In genomic region chr12:1591543-1591942, GRCh38 we compare ENCODE assay signal across 8 cellular contexts. TPM values are rescaled to one million over a fixed set of nuclear protein-coding genes. Genes with fewer than 3 reads are reported as not detected.
DNase-seq lines count a peak whose midpoint lies in the region; ATAC-seq, FAIRE-seq and TF ChIP-seq lines count a peak whose summit lies in the region.

No MANE protein-coding gene starts in this region.

- H3K27me3 ChIP-seq in GM06990 (replicated peaks; ENCODE audit: control insufficient read depth, insufficient read depth, low read length) = no peaks in the 10 kb centered on the region
- H3K27me3 ChIP-seq in Peyer's patch = no peaks in the 10 kb centered on the region
- peaks cover 69% of the 10 kb centered on the region for H3K27me3 ChIP-seq in endodermal cell (ENCODE audit: control insufficient read depth, insufficient read depth, low read length, poor library complexity, severe bottlenecking)
- no peaks in the 10 kb centered on the region for H3K27me3 ChIP-seq in trophoblast cell (ENCODE audit: insufficient read depth, low read length)

- H3K27ac ChIP-seq in Peyer's patch (peak overlapping the region in 2 of 4 donors; percentile 84 to 98), endodermal cell (ENCODE audit: low read depth, low read length) (no peak overlapping the region), trophoblast cell (ENCODE audit: low read depth, low read length) (no peak overlapping the region)

- peaks cover 4% of the 10 kb centered on the region for H3K36me3 Mint-ChIP-seq in endodermal cell (ENCODE audit: low read depth)

- TF ChIP-seq POLR2A in Peyer's patch (IDR thresholded peaks at IDR 0.05) = no peak

- DNase-seq in GM06990 (ENCODE audit: extremely low read depth, insufficient read length) = no peak
- no peak for DNase-seq in Peyer's patch
- DNase-seq in endodermal cell = no peak
- DNase-seq in trophoblast cell = no peak
- DNase-seq in D721Med (ENCODE audit: insufficient read length, low spot score) = no peak

- H3K9me3 Mint-ChIP-seq in endodermal cell = no peaks in the 10 kb centered on the region

- H3K18ac ChIP-seq in trophoblast cell (ENCODE audit: low read length) = no peak overlapping the region

- no peak overlapping the region for H3K9ac ChIP-seq in endodermal cell (ENCODE audit: extremely low read depth, low read length, poor library complexity, severe bottlenecking)
- H3K9ac ChIP-seq in trophoblast cell (ENCODE audit: low read length) = no peak overlapping the region

- TF ChIP-seq CTCF in GM06990 (IDR thresholded peaks at IDR 0.05; ENCODE audit: insufficient read depth, low read length, poor library complexity, severe bottlenecking) (no peak), Peyer's patch (IDR thresholded peaks at IDR 0.05) (no peak), endodermal cell (conservative IDR thresholded peaks at IDR 0.05) (no peak), D721Med (IDR thresholded peaks at IDR 0.05; ENCODE audit: insufficient read depth, missing control alignments) (no peak)

- no peak overlapping the region for H2BK120ac ChIP-seq in trophoblast cell (ENCODE audit: insufficient read depth, low read length, poor library complexity)

- H3K14ac ChIP-seq in trophoblast cell (ENCODE audit: low read length) = no peak overlapping the region

- no peak overlapping the region for H4K91ac ChIP-seq in trophoblast cell (ENCODE audit: low read depth, low read length)

- no peak overlapping the region for H2BK5ac ChIP-seq in trophoblast cell (ENCODE audit: low read depth, low read length, poor library complexity)

- no peak overlapping the region for H3K23ac ChIP-seq in trophoblast cell (ENCODE audit: low read length)

- H3K4me1 ChIP-seq in Peyer's patch (peaks cover 2 to 62% (median 11%) of the 10 kb centered on the region in 4 donors), endodermal cell (ENCODE audit: control insufficient read depth, insufficient read depth, low read length) (peaks cover 16% of the 10 kb centered on the region), trophoblast cell (ENCODE audit: control insufficient read depth in 1 of 2, insufficient read depth in 2 of 2, low read length in 2 of 2) (peaks cover 15 to 26% of the 10 kb centered on the region in 2 experiments)

- H3K27me3 Mint-ChIP-seq in endodermal cell (ENCODE audit: insufficient read depth) = peaks cover 81% of the 10 kb centered on the region

- no peaks in the 10 kb centered on the region for H3K9me3 ChIP-seq in Peyer's patch
- H3K9me3 ChIP-seq in endodermal cell (ENCODE audit: control insufficient read depth, low read length) = no peaks in the 10 kb centered on the region
- no peaks in the 10 kb centered on the region for H3K9me3 ChIP-seq in trophoblast cell (ENCODE audit: insufficient read depth, low read depth, low read length)

- no peak overlapping the region for H3K27ac Mint-ChIP-seq in endodermal cell

- no peak overlapping the region for H2AFZ ChIP-seq in trophoblast cell (ENCODE audit: insufficient read depth, low read length, poor library complexity)

- FAIRE-seq in D721Med (lab: Jason Lieb, UNC) = no peak

- H4K12ac ChIP-seq in trophoblast cell (ENCODE audit: low read depth, low read length) = no peak overlapping the region

- H3K4me3 Mint-ChIP-seq in endodermal cell = peak overlapping the region; percentile 73

- H2AK5ac ChIP-seq in trophoblast cell (ENCODE audit: low read length) = no peak overlapping the region

- ATAC-seq in esophagus mucosa (no peak), HG02678 (IDR thresholded peaks at IDR 0.05; ENCODE audit: unreplicated experiment) (no peak), HG02759 (IDR thresholded peaks at IDR 0.05; ENCODE audit: unreplicated experiment) (no peak)

- H3K36me3 ChIP-seq in GM06990 (ENCODE audit: control insufficient read depth, insufficient read depth, low read length) (no peaks in the 10 kb centered on the region), Peyer's patch (no peaks in the 10 kb centered on the region), endodermal cell (ENCODE audit: control insufficient read depth, insufficient read depth, low read length) (no peaks in the 10 kb centered on the region), trophoblast cell (ENCODE audit: control insufficient read depth in 1 of 2, insufficient read depth in 2 of 2, low read length in 2 of 2) (peaks cover 0 to 2% of the 10 kb centered on the region in 2 experiments)

- peaks cover 7% of the 10 kb centered on the region for H3K79me1 ChIP-seq in trophoblast cell (ENCODE audit: low read length)

- H3K4me2 ChIP-seq in trophoblast cell (ENCODE audit: low read length) = peak overlapping the region; percentile 44

- peaks cover 59% of the 10 kb centered on the region for H3K4me1 Mint-ChIP-seq in endodermal cell

- no peak overlapping the region for H4K8ac ChIP-seq in trophoblast cell (ENCODE audit: low read depth, low read length)

- WGBS in endodermal cell (ENCODE audit: insufficient coverage in 1 of 2, insufficient read length in 1 of 2), 2 experiments = 14% methylated on average over 3 of the region's 4 CpGs; no CpG with 5 or more reads in 1 of the 2 experiments
- WGBS in trophoblast cell (ENCODE audit: extremely low coverage, insufficient coverage, insufficient read length) = no CpG with 5 or more reads among the region's 4 CpGs

- H3K4me3 ChIP-seq in GM06990 (replicated peaks; ENCODE audit: low read depth, low read length) = peak overlapping the region; percentile 53
- H3K4me3 ChIP-seq in Peyer's patch = peak overlapping the region; percentile 12 to 68 (median 47)
- peak overlapping the region; percentile 70 for H3K4me3 ChIP-seq in endodermal cell (ENCODE audit: low read length)
- no peak overlapping the region for H3K4me3 ChIP-seq in trophoblast cell (ENCODE audit: low read depth, low read length)

- no peak overlapping the region for H3K4ac ChIP-seq in trophoblast cell (ENCODE audit: low read depth, low read length)

- H2BK12ac ChIP-seq in trophoblast cell (ENCODE audit: low read length) = no peak overlapping the region

- H3K79me2 ChIP-seq in trophoblast cell (ENCODE audit: control insufficient read depth, insufficient read depth, low read length, poor library complexity) = peaks cover 3% of the 10 kb centered on the region

RNA-seq across cellular contexts. Expression of gene FBXL14, which starts 2.8 kb away (rescaled TPM):
- total RNA-seq in Peyer's patch = 10 to 100 TPM in 3 of 4 donors, 1 to 10 TPM in 1; 6.3 to 20.4 (median 12.7) TPM
- 10 to 100 TPM in 1 of 2 donors, 1 to 10 TPM in 1; 10.0 to 20.4 TPM for total RNA-seq in endodermal cell
- 18.1 TPM for polyA plus RNA-seq in endodermal cell (2013, experiment 1 of 2)
- polyA plus RNA-seq in endodermal cell (2013, experiment 2 of 2) = 16.8 TPM
- 3.3 and 3.9 TPM in 2 replicates for polyA plus RNA-seq in trophoblast cell (2013)
- 6.9 TPM for total RNA-seq in esophagus mucosa

RNA-seq across cellular contexts. Expression of gene WNT5B, which starts 37.5 kb away (rescaled TPM):
- total RNA-seq in Peyer's patch (1 to 10 TPM in 1 of 4 donors, under 1 TPM in 2, not detected in 1; 0.53 to 9.1 (median 0.94) TPM), endodermal cell (1 to 10 TPM in 1 of 2 donors, under 1 TPM in 1; 0.71 to 6.1 TPM), esophagus mucosa (9.8 TPM)
- 9.0 TPM for polyA plus RNA-seq in endodermal cell (2013, experiment 1 of 2)
- polyA plus RNA-seq in endodermal cell (2013, experiment 2 of 2) = 8.2 TPM
- polyA plus RNA-seq in trophoblast cell (2013) = 15.8 and 15.9 TPM in 2 replicates
